In genomic region chr5:64210866-64211265, GRCh38 we compare ENCODE assay signal across 14 cellular contexts. TPM values are rescaled to one million over a fixed set of nuclear protein-coding genes. Genes with fewer than 3 reads are reported as not detected.
DNase-seq lines count a peak whose midpoint lies in the region; ATAC-seq and TF ChIP-seq lines count a peak whose summit lies in the region.
"Had no signal": no experiment of that assay in that cellular context is flagged by ENCODE, and none has a peak within 500 bp of the region (broad histone marks: within the 10 kb centered on the region; RNA-seq: fewer than 3 reads in every experiment).

No MANE protein-coding gene starts in this region.

- DNase-seq in AG10803 (ENCODE audit: low read depth) (peak; percentile 87), LHCN-M2 (ENCODE audit: low read depth) (peak; percentile 96), choroid plexus epithelial cell (ENCODE audit: low read depth) (peak; percentile 74), left lung (no peak), ecto neural progenitor cell (ENCODE audit: low spot score) (no peak), NCI-H2171 (lab: John Stamatoyannopoulos, UW) (no peak), type B pancreatic cell (ENCODE audit: extremely low spot score, unreplicated experiment) (no peak)
- DNase-seq: gastrocnemius medialis; NCI-H1436 treated with DMSO at 0.1 percent for 48 hours; stimulated activated CD4-positive, alpha-beta T cell treated with anti-CD3 and anti-CD28 coated beads, Interleukin-4, amount 100 ng/mL, for 24 hours; testis had no signal

- no peak overlapping the region for H3K27ac Mint-ChIP-seq in type B pancreatic cell
- H3K27ac Mint-ChIP-seq: activated naive CD4-positive, alpha-beta T cell treated with anti-CD3 and anti-CD28 coated beads, Interleukin-2, amount 50 U/mL, for 72 hours; natural killer cell treated with Interleukin-12 subunit alpha and Interleukin-12 subunit beta and Interleukin-15 and Interleukin-18, amount 100 ng/mL, for 72 hours had no signal

- H3K4me3 ChIP-seq in AG10803 (ENCODE audit: low read length): no peak overlapping the region
- H3K4me3 ChIP-seq in choroid plexus epithelial cell (ENCODE audit: low read depth, low read length): no peak overlapping the region
- no peak overlapping the region for H3K4me3 ChIP-seq in left lung
- H3K4me3 ChIP-seq: gastrocnemius medialis, testis had no signal

- TF ChIP-seq CTCF in AG10803 (conservative IDR thresholded peaks at IDR 0.05; ENCODE audit: low read length): no peak
- no peak for TF ChIP-seq CTCF in choroid plexus epithelial cell (conservative IDR thresholded peaks at IDR 0.05; ENCODE audit: low read depth, low read length)
- no peak for TF ChIP-seq CTCF in left lung (IDR thresholded peaks at IDR 0.05)
- TF ChIP-seq CTCF in type B pancreatic cell (conservative IDR thresholded peaks at IDR 0.05): no peak

- H3K36me3 Mint-ChIP-seq in type B pancreatic cell: no peaks in the 10 kb centered on the region
- H3K36me3 Mint-ChIP-seq: activated naive CD4-positive, alpha-beta T cell treated with anti-CD3 and anti-CD28 coated beads, Interleukin-2, amount 50 U/mL, for 72 hours; natural killer cell treated with Interleukin-12 subunit alpha and Interleukin-12 subunit beta and Interleukin-15 and Interleukin-18, amount 100 ng/mL, for 72 hours had no signal

- no peaks in the 10 kb centered on the region for H3K9me3 ChIP-seq in left lung
- H3K9me3 ChIP-seq: gastrocnemius medialis, testis had no signal

- no peaks in the 10 kb centered on the region for H3K27me3 Mint-ChIP-seq in type B pancreatic cell
- H3K27me3 Mint-ChIP-seq: natural killer cell treated with Interleukin-12 subunit alpha and Interleukin-12 subunit beta and Interleukin-15 and Interleukin-18, amount 100 ng/mL, for 72 hours had no signal

- no peaks in the 10 kb centered on the region for H3K36me3 ChIP-seq in left lung
- H3K36me3 ChIP-seq: gastrocnemius medialis had no signal

- H3K27ac ChIP-seq in left lung: no peak overlapping the region
- H3K27ac ChIP-seq: gastrocnemius medialis, testis had no signal

- ATAC-seq in left lung (peak; percentile 32), GM19452 (IDR thresholded peaks at IDR 0.05; ENCODE audit: unreplicated experiment) (no peak)
- ATAC-seq: activated naive CD4-positive, alpha-beta T cell treated with anti-CD3 and anti-CD28 coated beads, Interleukin-2, amount 50 U/mL, for 72 hours; gastrocnemius medialis; natural killer cell treated with Interleukin-12 subunit alpha and Interleukin-12 subunit beta and Interleukin-15 and Interleukin-18, amount 100 ng/mL, for 72 hours had no signal

- no peaks in the 10 kb centered on the region for H3K9me3 Mint-ChIP-seq in type B pancreatic cell
- H3K9me3 Mint-ChIP-seq: activated naive CD4-positive, alpha-beta T cell treated with anti-CD3 and anti-CD28 coated beads, Interleukin-2, amount 50 U/mL, for 72 hours had no signal

- no peaks in the 10 kb centered on the region for H3K27me3 ChIP-seq in left lung
- H3K27me3 ChIP-seq: gastrocnemius medialis, testis had no signal

- no peak overlapping the region for H3K4me3 Mint-ChIP-seq in type B pancreatic cell
- H3K4me3 Mint-ChIP-seq: natural killer cell treated with Interleukin-12 subunit alpha and Interleukin-12 subunit beta and Interleukin-15 and Interleukin-18, amount 100 ng/mL, for 72 hours had no signal

- H3K4me1 Mint-ChIP-seq in type B pancreatic cell (ENCODE audit: unreplicated experiment): peaks cover 4% of the 10 kb centered on the region

- no peaks in the 10 kb centered on the region for H3K4me1 ChIP-seq in left lung
- H3K4me1 ChIP-seq: testis had no signal

- intact Hi-C loops in left lung (cut with DNase I): no loop called here

RNA-seq across cellular contexts. Expression of gene RNF180, which starts 45.2 kb away (rescaled TPM):
- total RNA-seq in LHCN-M2 (2014; rRNA removed): 1.9 and 3.1 TPM in 2 replicates
- 0.44 TPM for polyA plus RNA-seq in LHCN-M2 (2012)
- 10 to 100 TPM; 12.4 to 14.6 TPM for total RNA-seq in left lung
- total RNA-seq in type B pancreatic cell (ENCODE audit: low replicate concordance): 3.9 and 4.0 TPM in 2 replicates
- total RNA-seq: activated naive CD4-positive, alpha-beta T cell treated with anti-CD3 and anti-CD28 coated beads, Interleukin-2, amount 50 U/mL, for 72 hours; natural killer cell treated with Interleukin-12 subunit alpha and Interleukin-12 subunit beta and Interleukin-15 and Interleukin-18, amount 100 ng/mL, for 72 hours had no signal

Comparison
In these comparisons a context has a peak if more than half of its experiments do, and no peak if none do; other contexts are left out.
1. DNase-seq: peak in AG10803 (single experiment), LHCN-M2 (single experiment) and choroid plexus epithelial cell (single experiment); none in left lung (0 of 2), ecto neural progenitor cell (single experiment), NCI-H2171 (single experiment) and type B pancreatic cell (single experiment).